ENCODE assay signal across 9 cellular contexts in the genomic region with DNA sequence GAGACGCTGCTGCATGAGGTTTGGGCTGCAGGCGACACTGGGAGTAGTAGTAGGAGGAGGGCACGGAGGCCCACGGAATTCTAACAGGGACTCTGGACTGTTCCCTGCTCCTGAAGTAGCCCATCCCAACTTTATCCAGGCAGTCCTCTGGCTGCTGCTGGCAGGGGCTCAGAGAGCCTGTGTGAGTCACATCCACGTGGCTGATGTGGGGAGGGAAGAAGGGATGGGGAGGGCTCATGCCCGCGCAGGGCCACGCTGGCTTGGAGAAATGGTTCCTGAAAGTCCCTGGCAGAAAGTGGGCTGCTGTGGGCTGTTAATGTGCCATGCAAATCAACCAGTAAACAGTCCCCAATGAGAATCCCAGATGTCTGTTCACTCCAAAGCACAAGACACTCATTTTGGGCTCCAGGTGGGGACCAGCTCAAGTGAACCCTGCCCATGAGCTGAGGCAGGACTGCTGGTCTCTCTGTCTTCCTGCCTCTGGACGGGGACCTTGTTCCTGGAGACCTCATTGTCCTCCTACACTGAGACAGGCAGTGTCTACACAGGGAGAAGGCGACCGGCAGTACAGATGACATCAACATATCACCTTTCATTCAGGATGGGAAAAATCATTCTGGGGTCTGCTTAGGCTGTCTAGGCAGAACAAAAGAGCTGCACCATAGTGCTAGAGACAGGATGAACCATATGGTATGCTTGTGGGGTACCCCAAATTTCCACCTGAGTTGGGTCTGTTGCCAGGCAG. TPM values are rescaled to one million over a fixed set of nuclear protein-coding genes. Genes with fewer than 3 reads are reported as not detected.
DNase-seq lines count a peak whose midpoint lies in the region; ATAC-seq and TF ChIP-seq lines count a peak whose summit lies in the region.
"Had no signal": no experiment of that assay in that cellular context is flagged by ENCODE, and none has a peak within 500 bp of the region (broad histone marks: within the 10 kb centered on the region; RNA-seq: fewer than 3 reads in every experiment).

No MANE protein-coding gene starts in this region.

- H2AFZ ChIP-seq in osteoblast (ENCODE audit: low read length), result peak overlapping the region; percentile 98
- H2AFZ ChIP-seq: parathyroid adenoma had no signal

- peaks cover 15% of the 10 kb centered on the region for H3K4me1 ChIP-seq in osteoblast (ENCODE audit: insufficient read depth, low read length)

- DNase-seq in BJ (ENCODE audit: low read depth) (peak; percentile 50), SW480 (ENCODE audit: low spot score) (peak; percentile 26), glomerular visceral epithelial cell (ENCODE audit: extremely low spot score) (peak; percentile 54), osteoblast (ENCODE audit: insufficient read length, low spot score, missing footprints) (peak; percentile 88), NCI-H510A (lab: John Stamatoyannopoulos, UW) (no peak), NCI-H524 treated with DMSO at 0.1 percent for 48 hours (lab: John Stamatoyannopoulos, UW) (no peak)
- no peak for DNase-seq in NK-92 treated with Interleukin-12 subunit alpha and Interleukin-12 subunit beta, amount 100 ng/mL, for 24 hours (lab: John Stamatoyannopoulos, UW)

- POLR2A ChIA-PET in BJ (lab: Charles Lee), result no interaction called here

- no peak for TF ChIP-seq CTCF in BJ (IDR thresholded peaks at IDR 0.05; ENCODE audit: insufficient read depth, low read depth, low read length)
- TF ChIP-seq CTCF in osteoblast (IDR thresholded peaks at IDR 0.05; ENCODE audit: extremely low read depth, low read depth, low read length), result no peak

- peak overlapping the region; percentile 68 for H3K4me2 ChIP-seq in osteoblast (ENCODE audit: insufficient read depth, low read length)

- H3K27ac ChIP-seq in osteoblast (ENCODE audit: low read depth, low read length), result peak overlapping the region; percentile 68
- H3K27ac ChIP-seq: parathyroid adenoma had no signal

- no peaks in the 10 kb centered on the region for H3K9me3 ChIP-seq in osteoblast (ENCODE audit: low read depth, low read length)

- no peak for ATAC-seq in HG02763 (IDR thresholded peaks at IDR 0.05; ENCODE audit: unreplicated experiment)

- CTCF ChIA-PET in BJ (lab: Yijun Ruan, JAX), result interaction anchor here (1.0 to 1.2 kb wide), 3 partner anchors 31 to 66 kb away, joined by 3 to 4 read pairs (median 3); no protein-coding TSS in a partner anchor

- H3K36me3 ChIP-seq in BJ (ENCODE audit: control insufficient read depth, insufficient read depth, low read length) (no peaks in the 10 kb centered on the region), osteoblast (ENCODE audit: insufficient read depth, low read length) (no peaks in the 10 kb centered on the region)

- H3K4me3 ChIP-seq in BJ (ENCODE audit: low read depth, low read length) (no peak overlapping the region), osteoblast (ENCODE audit: insufficient read depth, low read length) (peak overlapping the region; percentile 5)

- H4K20me1 ChIP-seq in osteoblast (ENCODE audit: insufficient read depth, low read length), result no peaks in the 10 kb centered on the region

- H3K79me2 ChIP-seq in osteoblast (ENCODE audit: insufficient read depth, low read length), result no peaks in the 10 kb centered on the region
- H3K79me2 ChIP-seq: parathyroid adenoma had no signal

- H3K27me3 ChIP-seq in BJ (ENCODE audit: control insufficient read depth, insufficient read depth, low read length), result no peaks in the 10 kb centered on the region
- no peaks in the 10 kb centered on the region for H3K27me3 ChIP-seq in osteoblast (ENCODE audit: insufficient read depth, low read length)

RNA-seq across cellular contexts. Expression of gene FMOD, which starts 57.7 kb away (rescaled TPM):
- polyA plus RNA-seq in BJ (2011; rRNA removed), result 14.0 and 18.0 TPM in 2 replicates
- polyA minus RNA-seq in BJ (2011; rRNA and poly(A)+ RNA removed), result 1.8 and 2.3 TPM in 2 replicates
- 2.9 and 5.9 TPM in 2 replicates for total RNA-seq in osteoblast

Comparison
In these comparisons a context has a peak if more than half of its experiments do, and no peak if none do; other contexts are left out.
1. DNase-seq: peak in BJ (single experiment), SW480 (single experiment), glomerular visceral epithelial cell (single experiment) and osteoblast (single experiment); none in NCI-H510A (single experiment), NK-92 treated with Interleukin-12 subunit alpha and Interleukin-12 subunit beta, amount 100 ng/mL, for 24 hours (single experiment) and NCI-H524 treated with DMSO at 0.1 percent for 48 hours (single experiment).